In genomic region chr20:19812056-19812455, GRCh38 we compare ENCODE assay signal across 16 cellular contexts. TPM values are rescaled to one million over a fixed set of nuclear protein-coding genes. Genes with fewer than 3 reads are reported as not detected.
"Had no signal": no experiment of that assay in that cellular context is flagged by ENCODE, and none has a peak within 500 bp of the region (broad histone marks: within the 10 kb centered on the region; RNA-seq: fewer than 3 reads in every experiment).

No MANE protein-coding gene starts in this region.

- H3K27me3 Mint-ChIP-seq: dendritic cell treated with granulocyte-macrophage colony-stimulating factor and Interleukin-4, amounts not matched to agents 40 ng/mL and 50 ng/mL, for 4 days had no signal

- H3K27ac ChIP-seq: ovary, VCaP had no signal

- H3K4me1 Mint-ChIP-seq: central memory CD8-positive, alpha-beta T cell had no signal

- H3K4me3 Mint-ChIP-seq: activated CD4-positive, alpha-beta memory T cell treated with anti-CD3 and anti-CD28 coated beads for 36 hours; activated naive CD8-positive, alpha-beta T cell treated with anti-CD3 and anti-CD28 coated beads, Interleukin-2, amount 50 U/mL, for 24 hours; activated T-cell treated with anti-CD3 and anti-CD28 coated beads, Interleukin-2, amount 50 U/mL, for 72 hours; central memory CD8-positive, alpha-beta T cell; dendritic cell treated with granulocyte-macrophage colony-stimulating factor and Interleukin-4, amounts not matched to agents 40 ng/mL and 50 ng/mL, for 4 days; nephron; stimulated activated naive CD8-positive, alpha-beta T cell treated with anti-CD3 and anti-CD28 coated beads, Interleukin-15, amount 100 ng/mL, for 72 hours had no signal

- H3K27me3 ChIP-seq: left lung, ovary, thyroid gland had no signal

- ATAC-seq: activated naive CD8-positive, alpha-beta T cell treated with anti-CD3 and anti-CD28 coated beads, Interleukin-2, amount 50 U/mL, for 24 hours; activated T-cell treated with anti-CD3 and anti-CD28 coated beads, Interleukin-2, amount 50 U/mL, for 72 hours; left lung; stimulated activated naive CD8-positive, alpha-beta T cell treated with anti-CD3 and anti-CD28 coated beads, Interleukin-15, amount 100 ng/mL, for 72 hours had no signal

- H3K36me3 Mint-ChIP-seq: activated CD4-positive, alpha-beta memory T cell treated with anti-CD3 and anti-CD28 coated beads for 36 hours had no signal

- H3K4me3 ChIP-seq: left lung, ovary, thyroid gland had no signal

- H3K36me3 ChIP-seq: ovary, thyroid gland had no signal

- DNase-seq: activated CD4-positive, alpha-beta memory T cell treated with anti-CD3 and anti-CD28 coated beads for 36 hours; activated naive CD4-positive, alpha-beta T cell treated with Interleukin-2 at 50 U/mL for 16 hours; activated naive CD8-positive, alpha-beta T cell treated with anti-CD3 and anti-CD28 coated beads, Interleukin-2, amount 50 U/mL, for 24 hours; activated T-cell treated with anti-CD3 and anti-CD28 coated beads, Interleukin-2, amount 50 U/mL, for 72 hours; islet precursor cell; left lung; mesenchymal stem cell; ovary; stimulated activated CD4-positive, alpha-beta T cell treated with anti-CD3 and anti-CD28 coated beads, Interleukin-15, amount 100 ng/mL, for 24 hours; stimulated activated CD4-positive, alpha-beta T cell treated with anti-CD3 and anti-CD28 coated beads, Interleukin-4, amount 100 ng/mL, for 4 hours; stimulated activated naive CD8-positive, alpha-beta T cell treated with anti-CD3 and anti-CD28 coated beads, Interleukin-15, amount 100 ng/mL, for 72 hours; thyroid gland had no signal

- H3K9me3 ChIP-seq: left lung, ovary, thyroid gland had no signal

- H3K27ac Mint-ChIP-seq: activated CD4-positive, alpha-beta memory T cell treated with anti-CD3 and anti-CD28 coated beads for 36 hours; activated naive CD8-positive, alpha-beta T cell treated with anti-CD3 and anti-CD28 coated beads, Interleukin-2, amount 50 U/mL, for 24 hours; activated T-cell treated with anti-CD3 and anti-CD28 coated beads, Interleukin-2, amount 50 U/mL, for 72 hours; dendritic cell treated with granulocyte-macrophage colony-stimulating factor and Interleukin-4, amounts not matched to agents 40 ng/mL and 50 ng/mL, for 4 days; nephron; stimulated activated naive CD8-positive, alpha-beta T cell treated with anti-CD3 and anti-CD28 coated beads, Interleukin-15, amount 100 ng/mL, for 72 hours had no signal

- H3K9me3 Mint-ChIP-seq: activated CD4-positive, alpha-beta memory T cell treated with anti-CD3 and anti-CD28 coated beads for 36 hours; activated naive CD8-positive, alpha-beta T cell treated with anti-CD3 and anti-CD28 coated beads, Interleukin-2, amount 50 U/mL, for 24 hours; activated T-cell treated with anti-CD3 and anti-CD28 coated beads, Interleukin-2, amount 50 U/mL, for 72 hours; central memory CD8-positive, alpha-beta T cell; dendritic cell treated with granulocyte-macrophage colony-stimulating factor and Interleukin-4, amounts not matched to agents 40 ng/mL and 50 ng/mL, for 4 days; nephron; stimulated activated naive CD8-positive, alpha-beta T cell treated with anti-CD3 and anti-CD28 coated beads, Interleukin-15, amount 100 ng/mL, for 72 hours had no signal

RNA-seq across cellular contexts. Expression of gene RIN2, which starts 54.0 kb away (rescaled TPM):
- total RNA-seq: activated CD4-positive, alpha-beta memory T cell treated with anti-CD3 and anti-CD28 coated beads for 36 hours; activated T-cell treated with anti-CD3 and anti-CD28 coated beads, Interleukin-2, amount 50 U/mL, for 72 hours had no signal
